Comparison of ENCODE assay signal across 8 cellular contexts in genomic region chr1:120558303-120559060, GRCh38.
DNase-seq lines count a peak whose midpoint lies in the region; ATAC-seq and TF ChIP-seq lines count a peak whose summit lies in the region.
"Not testable (repeated sequence)": the region's sequence is repeated elsewhere in the genome, so short reads cannot be mapped to it uniquely, and the experiment has no call there.

No MANE protein-coding gene starts in this region.

- H3K27ac ChIP-seq in colonic mucosa (peak overlapping the region; percentile 69), spleen (peak overlapping the region in 6 of 8 donors; percentile 60 to 83 (median 80))

- H3K4me1 ChIP-seq in colonic mucosa, spleen: not testable (repeated sequence)

- peak overlapping the region in 1 of 2 donors; percentile 24 for H3K9ac ChIP-seq in colonic mucosa (ENCODE audit: low read depth in 2 of 2, low read length in 2 of 2)

- ATAC-seq in GM19395 (IDR thresholded peaks at IDR 0.05; ENCODE audit: unreplicated experiment) (peak; percentile 83), HG03280 (IDR thresholded peaks at IDR 0.05; ENCODE audit: unreplicated experiment) (peak; percentile 85)

- peak overlapping the region; percentile 43 for H3K4me3 ChIP-seq in AG09309 (ENCODE audit: control insufficient read depth, low read depth, low read length)
- peak overlapping the region; percentile 37 for H3K4me3 ChIP-seq in colonic mucosa
- peak overlapping the region; percentile 42 to 70 (median 58) for H3K4me3 ChIP-seq in spleen

- not testable (repeated sequence) for H3K9me3 ChIP-seq in colonic mucosa, spleen

- intact Hi-C loops in colonic mucosa (cut with DNase I); spleen (cut with DNase I; ENCODE audit: low total_unique reads): not testable (repeated sequence)

- DNase-seq in AG09309 (ENCODE audit: low read depth) (peak; percentile 27), NCI-H510A (lab: John Stamatoyannopoulos, UW) (peak; percentile 13), colonic mucosa (peak; percentile 72), kidney tubule cell (ENCODE audit: low spot score) (peak; percentile 85), spleen (peak; percentile 89)
- DNase-seq in activated CD4-positive, alpha-beta T cell treated with anti-CD3 and anti-CD28 coated beads, Interleukin-2, amount 50 U/mL, for 4 hours, result peak; percentile 48 to 52

- not testable (repeated sequence) for H3K36me3 ChIP-seq in colonic mucosa, spleen

- not testable (repeated sequence) for H3K27me3 ChIP-seq in colonic mucosa; spleen (replicated peaks in 1 of 7)

- peak in 1 of 3 donors; percentile 24 for TF ChIP-seq POLR2A in spleen (IDR thresholded peaks at IDR 0.05)

- 0 to 1% (median 0%) methylated on average over 7 to 39 of the region's 72 CpGs; no CpG with 5 or more reads in 1 of the 5 donors for WGBS in spleen, 5 donors

- TF ChIP-seq CTCF in AG09309 (IDR thresholded peaks at IDR 0.05; ENCODE audit: control insufficient read depth, insufficient read depth, low read depth, low read length, missing control alignments); colonic mucosa (IDR thresholded peaks at IDR 0.05): not testable (repeated sequence)
- TF ChIP-seq CTCF in spleen (IDR thresholded peaks at IDR 0.05 in 8 of 11, conservative IDR thresholded peaks at IDR 0.05 in 3 of 11), result peak in 2 of 11 experiments; percentile 7 to 12

Comparison
In these comparisons a context has a peak if more than half of its experiments do, and no peak if none do; other contexts are left out.
1. Peak in every context shown above with its lines: DNase-seq, ATAC-seq, H3K4me3 ChIP-seq and H3K27ac ChIP-seq.
2. DNase-seq: peak in every context shown above with its lines; median percentile 89 in spleen; 85 in kidney tubule cell; 72 in colonic mucosa; 50 in activated CD4-positive, alpha-beta T cell treated with anti-CD3 and anti-CD28 coated beads, Interleukin-2, amount 50 U/mL, for 4 hours; 27 in AG09309; 13 in NCI-H510A.